Comparison of ENCODE assay signal across 1 cellular context in the genomic region with DNA sequence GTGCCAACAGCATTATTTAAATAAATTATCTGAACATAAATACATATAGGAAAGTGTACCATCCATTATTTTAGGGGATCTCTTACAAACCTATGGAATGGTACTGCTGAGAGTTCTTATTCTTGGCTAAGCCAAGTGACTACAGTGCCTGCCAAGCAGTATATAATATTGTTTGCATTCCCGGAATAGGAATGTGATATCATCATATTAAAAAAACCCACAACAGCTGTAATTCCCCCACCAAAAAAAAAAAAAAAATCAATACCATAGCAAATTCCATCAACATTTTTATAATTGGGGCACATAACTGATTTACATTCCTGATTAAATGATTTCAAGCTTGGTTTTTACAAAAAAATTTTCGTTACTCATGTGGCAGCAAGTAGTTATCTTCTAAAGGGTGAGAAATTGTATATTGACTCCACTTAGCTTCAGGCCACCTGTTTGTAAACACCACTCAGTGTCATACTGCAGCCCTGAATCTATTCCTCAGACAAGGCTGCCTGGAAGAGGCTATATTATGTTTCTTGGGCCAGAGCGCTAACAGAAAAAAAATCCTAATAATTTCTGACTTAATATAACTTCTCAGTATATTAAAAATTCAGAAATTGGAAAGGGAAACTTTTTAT.
TF ChIP-seq lines count a peak whose summit lies in the region.

No MANE protein-coding gene starts in this region.

TF ChIP-seq in IMR-90, 13 proteins besides CTCF, POLR2A, EP300 and RAD21:
- TF ChIP-seq SMC3 (IDR thresholded peaks at IDR 0.05; ENCODE audit: low read depth, low read length) (no peak), BHLHE40 (IDR thresholded peaks at IDR 0.05; ENCODE audit: low read depth, low read length) (no peak), MXI1 (IDR thresholded peaks at IDR 0.05; ENCODE audit: borderline replicate concordance, low read depth, low read length) (no peak), RCOR1 (IDR thresholded peaks at IDR 0.05; ENCODE audit: insufficient replicate concordance, low read length) (no peak)
- TF ChIP-seq, protein P1, sequence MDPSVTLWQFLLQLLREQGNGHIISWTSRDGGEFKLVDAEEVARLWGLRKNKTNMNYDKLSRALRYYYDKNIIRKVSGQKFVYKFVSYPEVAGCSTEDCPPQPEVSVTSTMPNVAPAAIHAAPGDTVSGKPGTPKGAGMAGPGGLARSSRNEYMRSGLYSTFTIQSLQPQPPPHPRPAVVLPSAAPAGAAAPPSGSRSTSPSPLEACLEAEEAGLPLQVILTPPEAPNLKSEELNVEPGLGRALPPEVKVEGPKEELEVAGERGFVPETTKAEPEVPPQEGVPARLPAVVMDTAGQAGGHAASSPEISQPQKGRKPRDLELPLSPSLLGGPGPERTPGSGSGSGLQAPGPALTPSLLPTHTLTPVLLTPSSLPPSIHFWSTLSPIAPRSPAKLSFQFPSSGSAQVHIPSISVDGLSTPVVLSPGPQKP (IDR thresholded peaks at IDR 0.05; ENCODE audit: borderline replicate concordance, low read depth, low read length): no peak
